In genomic region chr12:122090759-122091535, GRCh38 we compare ENCODE assay signal across 11 cellular contexts. TPM values are rescaled to one million over a fixed set of nuclear protein-coding genes. Genes with fewer than 3 reads are reported as not detected.
DNase-seq lines count a peak whose midpoint lies in the region; ATAC-seq, FAIRE-seq and TF ChIP-seq lines count a peak whose summit lies in the region.
"Had no signal": no experiment of that assay in that cellular context is flagged by ENCODE, and none has a peak within 500 bp of the region (broad histone marks: within the 10 kb centered on the region; RNA-seq: fewer than 3 reads in every experiment).

No MANE protein-coding gene starts in this region.

- TF ChIP-seq POLR2A in right lobe of liver (IDR thresholded peaks at IDR 0.05) (no peak), HepG2 (IDR thresholded peaks at IDR 0.05; ENCODE audit: insufficient read depth in 1 of 2, low read depth in 2 of 2, low read length in 2 of 2) (no peak)

- peaks cover 0 to 14% (median 5%) of the 10 kb centered on the region in 4 donors for H3K4me1 ChIP-seq in right lobe of liver
- peaks cover 26% of the 10 kb centered on the region for H3K4me1 ChIP-seq in HepG2 (ENCODE audit: insufficient read depth, low read length)
- H3K4me1 ChIP-seq in duodenal mucosa (ENCODE audit: control insufficient read depth in 1 of 2, insufficient read depth in 2 of 2, low read length in 2 of 2), result peaks cover 71 to 81% of the 10 kb centered on the region in 2 donors
- H3K4me1 ChIP-seq in muscle layer of duodenum (ENCODE audit: control insufficient read depth in 1 of 2, insufficient read depth in 2 of 2, low read length in 2 of 2), result peaks cover 23 to 76% of the 10 kb centered on the region in 2 donors
- no peaks in the 10 kb centered on the region for H3K4me1 ChIP-seq in aorta (ENCODE audit: control insufficient read depth in 1 of 2, insufficient read depth in 2 of 2, low read length in 2 of 2)

- POLR2A ChIA-PET in HepG2 (lab: Yijun Ruan, JAX), result no interaction called here

- H3K27ac ChIP-seq in right lobe of liver (peak overlapping the region in 2 of 3 donors; percentile 15 to 32), HepG2 (ENCODE audit: extremely low read length, insufficient read depth, low read length) (no peak overlapping the region), duodenal mucosa (ENCODE audit: low read depth, low read length) (peak overlapping the region; percentile 3), muscle layer of duodenum (ENCODE audit: low read length) (peak overlapping the region; percentile 83), aorta (ENCODE audit: low read depth in 1 of 2, low read length in 2 of 2) (no peak overlapping the region)

- H3K27me3 ChIP-seq in right lobe of liver (no peaks in the 10 kb centered on the region), HepG2 (ENCODE audit: control insufficient read depth in 1 of 2, insufficient read depth in 2 of 2, low read length in 2 of 2) (no peaks in the 10 kb centered on the region), duodenal mucosa (ENCODE audit: control insufficient read depth in 1 of 2, insufficient read depth in 2 of 2, low read length in 2 of 2) (no peaks in the 10 kb centered on the region), muscle layer of duodenum (ENCODE audit: low read depth, low read length) (no peaks in the 10 kb centered on the region), aorta (ENCODE audit: control insufficient read depth in 1 of 2, insufficient read depth in 2 of 2, low read length in 1 of 2) (no peaks in the 10 kb centered on the region)

- H3K79me2 ChIP-seq in HepG2 (ENCODE audit: insufficient read depth, low read length), result peaks cover 33% of the 10 kb centered on the region

- H3K9me3 ChIP-seq in right lobe of liver, result no peaks in the 10 kb centered on the region
- no peaks in the 10 kb centered on the region for H3K9me3 ChIP-seq in HepG2 (ENCODE audit: low read length)
- H3K9me3 ChIP-seq in duodenal mucosa (ENCODE audit: control insufficient read depth in 1 of 2, low read length in 2 of 2), result no peaks in the 10 kb centered on the region
- no peaks in the 10 kb centered on the region for H3K9me3 ChIP-seq in muscle layer of duodenum (ENCODE audit: control insufficient read depth in 1 of 2, low read length in 2 of 2)
- no peaks in the 10 kb centered on the region for H3K9me3 ChIP-seq in aorta (ENCODE audit: control insufficient read depth, low read length)

- in situ Hi-C loops in HepG2 (cut with HindIII; ENCODE audit: extremely low pct_ligation_motif_present, low pct_unique_long_range_greater_than_20kb), result no loop called here

- H3K4me3 ChIP-seq in right lobe of liver (no peak overlapping the region), HepG2 (replicated peaks in 1 of 3; ENCODE audit: insufficient read depth in 1 of 3, low read depth in 2 of 3, low read length in 3 of 3) (no peak overlapping the region), duodenal mucosa (ENCODE audit: low read depth in 1 of 2, low read length in 2 of 2) (no peak overlapping the region), muscle layer of duodenum (ENCODE audit: low read depth in 1 of 2, low read length in 2 of 2) (peak overlapping the region in 1 of 2 donors; percentile 26), aorta (ENCODE audit: low read length in 2 of 2) (no peak overlapping the region)

- no peak for TF ChIP-seq RAD21 in HepG2 (CRISPR knock-in tag; IDR thresholded peaks at IDR 0.05)

- H3K36me3 ChIP-seq in right lobe of liver, result peaks cover 0 to 4% (median 0%) of the 10 kb centered on the region in 4 donors
- peaks cover 6 to 22% of the 10 kb centered on the region in 2 experiments; a peak in 3 of 5 replicates for H3K36me3 ChIP-seq in HepG2 (replicated peaks in 1 of 2; ENCODE audit: control insufficient read depth in 1 of 2, insufficient read depth in 2 of 2, low read length in 2 of 2)
- peaks cover 0 to 7% of the 10 kb centered on the region in 2 donors for H3K36me3 ChIP-seq in duodenal mucosa (ENCODE audit: control insufficient read depth in 1 of 2, insufficient read depth in 2 of 2, low read length in 2 of 2)
- peaks cover 0 to 1% of the 10 kb centered on the region in 2 donors for H3K36me3 ChIP-seq in muscle layer of duodenum (ENCODE audit: control insufficient read depth in 1 of 2, insufficient read depth in 2 of 2, low read length in 2 of 2)
- no peaks in the 10 kb centered on the region for H3K36me3 ChIP-seq in aorta (ENCODE audit: control insufficient read depth in 1 of 2, insufficient read depth in 2 of 2, low read length in 1 of 2)

- intact Hi-C loops in right lobe of liver (cut with DNase I) (no loop called here), HepG2 (cut with micrococcal nuclease; ENCODE audit: unreplicated experiment) (no loop called here), aorta (cut with DNase I) (no loop called here)

- CTCF ChIA-PET in HepG2 (lab: Yijun Ruan, JAX; ENCODE audit: low intra/inter-chr PET ratio, low total read pairs), result no interaction called here

- no peak overlapping the region for H3K4me2 ChIP-seq in HepG2 (ENCODE audit: low read depth, low read length)

- no peak overlapping the region for H2AFZ ChIP-seq in HepG2 (ENCODE audit: low read length)

- H3K9ac ChIP-seq in HepG2 (ENCODE audit: insufficient read depth, low read depth, low read length) (no peak overlapping the region), duodenal mucosa (ENCODE audit: low read depth in 1 of 2, low read length in 2 of 2) (no peak overlapping the region)

- no peak for FAIRE-seq in HepG2 (lab: Jason Lieb, UNC)

- TF ChIP-seq CTCF in right lobe of liver (IDR thresholded peaks at IDR 0.05), result no peak
- TF ChIP-seq CTCF in HepG2 (CRISPR knock-in tag; IDR thresholded peaks at IDR 0.05), result no peak

- peaks cover 16% of the 10 kb centered on the region; the same call in 1 of the 2 replicates for H4K20me1 ChIP-seq in HepG2 (ENCODE audit: insufficient read depth, low read length)

- no TSS peak for BruUV-seq in HepG2 (replicated peaks; lab: Mats Ljungman, UMichigan)

- no peak for DNase-seq in right lobe of liver
- no peak for DNase-seq in HepG2 (ENCODE audit: low spot score)
- DNase-seq in aorta, result peak in 1 of 2 donors; percentile 67
- DNase-seq in retina, result no peak
- DNase-seq in 8988T, result no peak
- DNase-seq in amygdala (lab: John Stamatoyannopoulos, UW), result no peak
- DNase-seq: activated T-cell treated with anti-CD3 and anti-CD28 coated beads for 4 hours; hippocampal formation; stimulated activated CD4-positive, alpha-beta T cell treated with anti-CD3 and anti-CD28 coated beads, Interleukin-2, amount 100 ng/mL, for 24 hours had no signal

- WGBS in right lobe of liver (ENCODE audit: insufficient coverage, low coverage, low lambda C conversion rate, missing lambda C conversion rate), result 63% methylated on average over 7 of the region's 7 CpGs
- 94% methylated on average over 7 of the region's 7 CpGs for WGBS in HepG2 (ENCODE audit: low lambda C conversion rate)
- 10 to 15% methylated on average over 7 of the region's 7 CpGs for WGBS in aorta, 2 donors

- ATAC-seq in right lobe of liver (no peak), HepG2 (no peak), aorta (ENCODE audit: low FRiP score) (peak; percentile 70)

- TF ChIP-seq EP300 in HepG2 (IDR thresholded peaks at IDR 0.05; ENCODE audit: low read depth in 2 of 2, low read length in 2 of 2) (no peak), HepG2 (CRISPR knock-in tag; IDR thresholded peaks at IDR 0.05; ENCODE audit: borderline replicate concordance) (no peak)

TF ChIP-seq in HepG2, 621 proteins besides CTCF, POLR2A, EP300 and RAD21 (continues in another document):
- TF ChIP-seq NR2F1 (CRISPR knock-in tag; IDR thresholded peaks at IDR 0.05), result no peak
- no peak for TF ChIP-seq AHR (CRISPR knock-in tag; IDR thresholded peaks at IDR 0.05)
- TF ChIP-seq RBM39 (IDR thresholded peaks at IDR 0.05; ENCODE audit: low read depth, low read length, poor library complexity, severe bottlenecking), result no peak
- no peak for TF ChIP-seq SMAD1 (CRISPR knock-in tag; IDR thresholded peaks at IDR 0.05; ENCODE audit: borderline replicate concordance, low read depth)

RNA-seq across cellular contexts. Expression of gene MLXIP, which starts 12.4 kb away (rescaled TPM):
- total RNA-seq in right lobe of liver, result 10 to 100 TPM; 13.9 to 45.9 (median 16.6) TPM
- total RNA-seq in HepG2 (2016; rRNA removed; fragmentation: Illumina TruSeq; extraction: Trizol), result 4.4 and 5.3 TPM in 2 replicates
- 23.5 and 32.3 TPM in 2 replicates for total RNA-seq in HepG2 (2016; cell fraction: cytosol; rRNA removed; fragmentation: Illumina TruSeq; extraction: Trizol; ENCODE audit: low read depth)
- 4.0 and 6.0 TPM in 2 replicates for total RNA-seq in HepG2 (2016; cell fraction: insoluble cytoplasmic fraction; rRNA removed; fragmentation: Illumina TruSeq; extraction: Trizol)
- 9.3 and 10.6 TPM in 2 replicates for total RNA-seq in HepG2 (2016; cell fraction: membrane; rRNA removed; fragmentation: Illumina TruSeq; extraction: Trizol)
- total RNA-seq in HepG2 (2016; cell fraction: nucleus; rRNA removed; fragmentation: Illumina TruSeq; extraction: Trizol), result 7.4 and 8.4 TPM in 2 replicates
- polyA plus RNA-seq in HepG2 (2011; rRNA removed), result 6.3 and 6.7 TPM in 2 replicates
- polyA plus RNA-seq in HepG2 (2011; cell fraction: cytosol; rRNA removed), result 2.2 and 2.4 TPM in 2 replicates
- polyA plus RNA-seq in HepG2 (2011; cell fraction: nucleus; rRNA removed), result 25.4 and 79.6 TPM in 2 replicates
- 10.8 and 14.9 TPM in 2 replicates for polyA plus RNA-seq in HepG2 (2012)
- polyA plus RNA-seq in HepG2 (2016; cell fraction: cytosol; fragmentation: Illumina TruSeq; extraction: Trizol; ENCODE audit: low read depth), result 8.7 and 8.8 TPM in 2 replicates
- 6.2 and 10.8 TPM in 2 replicates for polyA plus RNA-seq in HepG2 (2016; cell fraction: insoluble cytoplasmic fraction; fragmentation: Illumina TruSeq; extraction: Trizol; ENCODE audit: low read depth)
- 12.2 and 13.1 TPM in 2 replicates for polyA plus RNA-seq in HepG2 (2016; cell fraction: membrane; fragmentation: Illumina TruSeq; extraction: Trizol; ENCODE audit: low read depth)
- polyA plus RNA-seq in HepG2 (2016; cell fraction: nucleus; fragmentation: Illumina TruSeq; extraction: Trizol; ENCODE audit: insufficient read depth, low read depth), result 23.5 and 26.5 TPM in 2 replicates
- polyA minus RNA-seq in HepG2 (2011; rRNA and poly(A)+ RNA removed; ENCODE audit: low replicate concordance), result 10.1 and 18.6 TPM in 2 replicates
- polyA minus RNA-seq in HepG2 (2011; cell fraction: cytosol; rRNA and poly(A)+ RNA removed), result 6.0 and 7.2 TPM in 2 replicates
- 12.4 and 12.6 TPM in 2 replicates for polyA minus RNA-seq in HepG2 (2011; cell fraction: nucleus; rRNA and poly(A)+ RNA removed)
- total RNA-seq in aorta, result 10 to 100 TPM; 49.8 to 65.1 TPM
- 10 to 100 TPM; 10.3 to 39.0 TPM for polyA plus RNA-seq in aorta

Comparison
In these comparisons a context has a peak if more than half of its experiments do, and no peak if none do; other contexts are left out.
1. H3K27ac ChIP-seq: peak in right lobe of liver (2 of 3), duodenal mucosa (single experiment) and muscle layer of duodenum (single experiment); none in HepG2 (single experiment) and aorta (0 of 2).